17 cellular contexts compared by ENCODE assay signal in genomic region chr17:78821961-78822360, GRCh38. TPM values are rescaled to one million over a fixed set of nuclear protein-coding genes. Genes with fewer than 3 reads are reported as not detected.
DNase-seq lines count a peak whose midpoint lies in the region; ATAC-seq lines count a peak whose summit lies in the region.
"Had no signal": no experiment of that assay in that cellular context is flagged by ENCODE, and none has a peak within 500 bp of the region (broad histone marks: within the 10 kb centered on the region; RNA-seq: fewer than 3 reads in every experiment).

No MANE protein-coding gene starts in this region.

- H3K27ac Mint-ChIP-seq in activated naive CD8-positive, alpha-beta T cell treated with anti-CD3 and anti-CD28 coated beads, Interleukin-2, amount 10 ng/mL, durations not matched to agents 7 days and 5 days, result peak overlapping the region; percentile 15
- peak overlapping the region; percentile 19 to 98 (median 80) for H3K27ac Mint-ChIP-seq in naive thymus-derived CD8-positive, alpha-beta T cell

- H3K27me3 Mint-ChIP-seq in activated naive CD8-positive, alpha-beta T cell treated with anti-CD3 and anti-CD28 coated beads, Interleukin-2, amount 10 ng/mL, durations not matched to agents 7 days and 5 days, result no peaks in the 10 kb centered on the region
- no peaks in the 10 kb centered on the region for H3K27me3 Mint-ChIP-seq in naive thymus-derived CD8-positive, alpha-beta T cell

- H3K4me3 ChIP-seq in BLaER1, result no peak overlapping the region
- H3K4me3 ChIP-seq: esophagus muscularis mucosa, left lung, right atrium auricular region had no signal

- H3K36me3 Mint-ChIP-seq in activated naive CD8-positive, alpha-beta T cell treated with anti-CD3 and anti-CD28 coated beads, Interleukin-2, amount 10 ng/mL, durations not matched to agents 7 days and 5 days, result peaks cover 42% of the 10 kb centered on the region
- peaks cover 5 to 95% (median 55%) of the 10 kb centered on the region in 3 donors for H3K36me3 Mint-ChIP-seq in naive thymus-derived CD8-positive, alpha-beta T cell

- H3K27ac ChIP-seq in BLaER1, result no peak overlapping the region
- H3K27ac ChIP-seq: esophagus muscularis mucosa, left lung, right atrium auricular region had no signal

- ATAC-seq in activated naive CD8-positive, alpha-beta T cell treated with anti-CD3 and anti-CD28 coated beads, Interleukin-2, amount 10 ng/mL, durations not matched to agents 7 days and 5 days (ENCODE audit: low read depth), result no peak
- no peak for ATAC-seq in naive thymus-derived CD8-positive, alpha-beta T cell
- ATAC-seq in GM19023 (IDR thresholded peaks at IDR 0.05; ENCODE audit: unreplicated experiment), result no peak
- ATAC-seq: left lung had no signal

- H4K20me1 ChIP-seq in BLaER1, result peaks cover 94% of the 10 kb centered on the region

- no peaks in the 10 kb centered on the region for H3K9me3 ChIP-seq in BLaER1
- H3K9me3 ChIP-seq: esophagus muscularis mucosa, left lung, right atrium auricular region had no signal

- H3K4me2 ChIP-seq in BLaER1, result peak overlapping the region; percentile 32; the same call in 1 of the 2 replicates

- H3K9ac ChIP-seq in BLaER1, result no peak overlapping the region

- no peaks in the 10 kb centered on the region for H3K9me3 Mint-ChIP-seq in activated naive CD8-positive, alpha-beta T cell treated with anti-CD3 and anti-CD28 coated beads, Interleukin-2, amount 10 ng/mL, durations not matched to agents 7 days and 5 days
- no peaks in the 10 kb centered on the region for H3K9me3 Mint-ChIP-seq in naive thymus-derived CD8-positive, alpha-beta T cell
- H3K9me3 Mint-ChIP-seq: activated T-helper 1 cell treated with anti-CD3 and anti-CD28 coated beads, Interleukin-12 subunit alpha, Interleukin-12 subunit beta, Interleukin-2, Interleukin-4 antibody, amounts not matched to agents 30 ng/mL and 10 ng/mL and 1 ng/mL, durations not matched to agents 14 hours and 24 hours and 36 hours had no signal

- H3K27me3 ChIP-seq in BLaER1, result no peaks in the 10 kb centered on the region
- H3K27me3 ChIP-seq: esophagus muscularis mucosa, left lung, right atrium auricular region had no signal

- H3K36me3 ChIP-seq in BLaER1, result peaks cover 98% of the 10 kb centered on the region

- peaks cover 34% of the 10 kb centered on the region for H3K4me1 Mint-ChIP-seq in activated naive CD8-positive, alpha-beta T cell treated with anti-CD3 and anti-CD28 coated beads, Interleukin-2, amount 10 ng/mL, durations not matched to agents 7 days and 5 days
- peaks cover 22 to 71% (median 60%) of the 10 kb centered on the region in 4 donors for H3K4me1 Mint-ChIP-seq in naive thymus-derived CD8-positive, alpha-beta T cell

- no peak overlapping the region for H3K4me3 Mint-ChIP-seq in activated naive CD8-positive, alpha-beta T cell treated with anti-CD3 and anti-CD28 coated beads, Interleukin-2, amount 10 ng/mL, durations not matched to agents 7 days and 5 days
- peak overlapping the region in 2 of 10 donors; percentile 14 to 16 for H3K4me3 Mint-ChIP-seq in naive thymus-derived CD8-positive, alpha-beta T cell
- H3K4me3 Mint-ChIP-seq: activated T-helper 1 cell treated with anti-CD3 and anti-CD28 coated beads, Interleukin-12 subunit alpha, Interleukin-12 subunit beta, Interleukin-2, Interleukin-4 antibody, amounts not matched to agents 30 ng/mL and 10 ng/mL and 1 ng/mL, durations not matched to agents 14 hours and 24 hours and 36 hours had no signal

- POLR2A ChIA-PET in activated naive CD8-positive, alpha-beta T cell treated with anti-CD3 and anti-CD28 coated beads, Interleukin-2, amount 10 ng/mL, durations not matched to agents 7 days and 5 days (lab: Charles Lee), result interaction anchor here (0.6 to 0.7 kb wide), 2 partner anchors 9 to 12 kb away, joined by 3 read pairs; no protein-coding TSS in a partner anchor
- POLR2A ChIA-PET in naive thymus-derived CD8-positive, alpha-beta T cell (lab: Charles Lee), result interaction anchor here (0.6 to 1.0 kb wide), 2 partner anchors 11 to 1433 kb away, joined by 4 to 6 read pairs; no protein-coding TSS in a partner anchor

- DNase-seq in EH (ENCODE audit: low read depth) (peak; percentile 25), NCI-H446 treated with DMSO at 0.1 percent for 48 hours (lab: John Stamatoyannopoulos, UW) (no peak)
- DNase-seq in activated naive CD8-positive, alpha-beta T cell treated with anti-CD3 and anti-CD28 coated beads, Interleukin-2, amount 10 ng/mL, durations not matched to agents 7 days and 5 days, result no peak
- DNase-seq in naive thymus-derived CD8-positive, alpha-beta T cell, result no peak
- DNase-seq in stimulated activated CD4-positive, alpha-beta T cell treated with anti-CD3 and anti-CD28 coated beads, Interleukin-12 subunit alpha, Interleukin-12 subunit beta, amount 100 ng/mL, for 4 hours, result no peak
- DNase-seq: activated CD4-positive, alpha-beta T cell treated with anti-CD3 and anti-CD28 coated beads, Interleukin-2, amount 50 U/mL, for 48 hours; GF-D8; left lung; NCI-H1436; NCI-H345; RPMI8226; stimulated activated CD4-positive, alpha-beta T cell treated with anti-CD3 and anti-CD28 coated beads, Interleukin-1b, Interleukin-23, amount 100 ng/mL, for 48 hours had no signal

- H3K4me1 ChIP-seq in BLaER1, result peaks cover 94% of the 10 kb centered on the region
- H3K4me1 ChIP-seq: right atrium auricular region had no signal

RNA-seq across cellular contexts. Expression of gene USP36, which starts 18.7 kb away (rescaled TPM):
- 10 to 100 TPM; 87.8 to 94.3 TPM for total RNA-seq in activated naive CD8-positive, alpha-beta T cell treated with anti-CD3 and anti-CD28 coated beads, Interleukin-2, amount 10 ng/mL, durations not matched to agents 7 days and 5 days
- total RNA-seq in naive thymus-derived CD8-positive, alpha-beta T cell, result 100 to 1,000 TPM; 151 to 156 TPM
- 10 to 100 TPM; 27.5 to 45.1 (median 36.7) TPM for polyA plus RNA-seq in naive thymus-derived CD8-positive, alpha-beta T cell

RNA-seq across cellular contexts. Expression of gene CYTH1, which starts 39.9 kb away (rescaled TPM):
- total RNA-seq in activated naive CD8-positive, alpha-beta T cell treated with anti-CD3 and anti-CD28 coated beads, Interleukin-2, amount 10 ng/mL, durations not matched to agents 7 days and 5 days, result 100 to 1,000 TPM; 180 to 200 TPM
- 100 to 1,000 TPM; 415 to 423 TPM for total RNA-seq in naive thymus-derived CD8-positive, alpha-beta T cell
- 100 to 1,000 TPM; 220 to 320 (median 243) TPM for polyA plus RNA-seq in naive thymus-derived CD8-positive, alpha-beta T cell
